Comparison of ENCODE assay signal across 11 cellular contexts in genomic region chr5:62778327-62779009, GRCh38.
DNase-seq lines count a peak whose midpoint lies in the region; ATAC-seq, FAIRE-seq and TF ChIP-seq lines count a peak whose summit lies in the region.
"Had no signal": no experiment of that assay in that cellular context is flagged by ENCODE, and none has a peak within 500 bp of the region (broad histone marks: within the 10 kb centered on the region; RNA-seq: fewer than 3 reads in every experiment).

No MANE protein-coding gene starts in this region.

- no peak for TF ChIP-seq CTCF in MM.1S (IDR thresholded peaks at IDR 0.05; ENCODE audit: low read length)

- no peak overlapping the region for H3K4me3 ChIP-seq in MM.1S (ENCODE audit: low read length)
- H3K4me3 ChIP-seq: cardiac muscle cell, skin epidermis had no signal

- H3K9ac ChIP-seq in MM.1S (ENCODE audit: low read length), result no peak overlapping the region

- peak overlapping the region; percentile 35; the same call in 1 of the 2 replicates for H3K4me2 ChIP-seq in MM.1S (ENCODE audit: low read depth, low read length)

- H4K20me1 ChIP-seq in MM.1S (ENCODE audit: insufficient read depth, low read length), result no peaks in the 10 kb centered on the region

- no peaks in the 10 kb centered on the region for H3K36me3 ChIP-seq in MM.1S (replicated peaks; ENCODE audit: insufficient read depth, low read length)
- H3K36me3 ChIP-seq: cardiac muscle cell had no signal

- no peaks in the 10 kb centered on the region for H3K9me2 ChIP-seq in MM.1S (replicated peaks; ENCODE audit: insufficient read depth, low read length)

- H3K27ac ChIP-seq in MM.1S (ENCODE audit: low read length), result peak overlapping the region; percentile 8; the same call in 1 of the 2 replicates
- H3K27ac ChIP-seq: cardiac muscle cell, skin epidermis had no signal

- H3K79me2 ChIP-seq in MM.1S (ENCODE audit: low read length), result no peaks in the 10 kb centered on the region

- H3K9me3 ChIP-seq in MM.1S (replicated peaks; ENCODE audit: insufficient read depth, low read length), result no peaks in the 10 kb centered on the region

- ATAC-seq in GM21390 (IDR thresholded peaks at IDR 0.05; ENCODE audit: unreplicated experiment), result peak; percentile 30
- no peak for ATAC-seq in GM18873 (IDR thresholded peaks at IDR 0.05; ENCODE audit: low FRiP score, unreplicated experiment)
- ATAC-seq: stimulated activated effector memory CD8-positive, alpha-beta T cell treated with anti-CD3 and anti-CD28 coated beads, Interleukin-12 subunit alpha, Interleukin-12 subunit beta, amount 100 ng/mL, for 72 hours had no signal

- no peaks in the 10 kb centered on the region for H3K27me3 ChIP-seq in MM.1S (replicated peaks; ENCODE audit: insufficient read depth, low read length)
- H3K27me3 ChIP-seq: cardiac muscle cell had no signal

- H3K4me1 ChIP-seq in MM.1S (ENCODE audit: low read length), result peaks cover 32% of the 10 kb centered on the region

- DNase-seq in AG08395 (ENCODE audit: low spot score) (peak; percentile 3), MM.1S (peak; percentile 52), NCI-H2029 (lab: John Stamatoyannopoulos, UW) (no peak), cortex of kidney (lab: John Stamatoyannopoulos, UW) (no peak), NCI-H1105 treated with DMSO at 0.1 percent for 48 hours (lab: John Stamatoyannopoulos, UW) (no peak)

- H2AFZ ChIP-seq in MM.1S (ENCODE audit: low read length), result peak overlapping the region; percentile 40

- H3F3A ChIP-seq in MM.1S (ENCODE audit: insufficient read depth, low read length), result peaks cover 12% of the 10 kb centered on the region

- FAIRE-seq in endometrium (lab: Jason Lieb, UNC), result peak; percentile 78

Comparison
In these comparisons a context has a peak if more than half of its experiments do, and no peak if none do; other contexts are left out.
1. DNase-seq: peak in AG08395 (single experiment) and MM.1S (single experiment); none in NCI-H2029 (single experiment), cortex of kidney (single experiment) and NCI-H1105 treated with DMSO at 0.1 percent for 48 hours (single experiment).